8 cellular contexts compared by ENCODE assay signal in genomic region chr1:24724345-24725208, GRCh38. TPM values are rescaled to one million over a fixed set of nuclear protein-coding genes. Genes with fewer than 3 reads are reported as not detected.
DNase-seq lines count a peak whose midpoint lies in the region; ATAC-seq and TF ChIP-seq lines count a peak whose summit lies in the region.

No MANE protein-coding gene starts in this region.

- 72% methylated on average over 9 of the region's 13 CpGs for WGBS in suprapubic skin

- peaks cover 2% of the 10 kb centered on the region for H3K36me3 Mint-ChIP-seq in T-helper 17 cell (ENCODE audit: low read depth)

- TF ChIP-seq POLR2A in suprapubic skin (IDR thresholded peaks at IDR 0.05) = no peak

- H3K36me3 ChIP-seq in HUES48 (ENCODE audit: control insufficient read depth, insufficient read depth, low read length) (no peaks in the 10 kb centered on the region), suprapubic skin (no peaks in the 10 kb centered on the region)

- no peaks in the 10 kb centered on the region for H3K27me3 ChIP-seq in HUES48 (ENCODE audit: control insufficient read depth, insufficient read depth, low read length)
- no peaks in the 10 kb centered on the region for H3K27me3 ChIP-seq in suprapubic skin

- DNase-seq in amniotic epithelial cell (ENCODE audit: low read depth) (peak; percentile 85), iPS-NIHi7 (ENCODE audit: extremely low spot score) (peak; percentile 80), suprapubic skin (ENCODE audit: low spot score in 2 of 2) (no peak), Kasumi-1 (lab: John Stamatoyannopoulos, UW) (no peak), T-helper 17 cell (no peak)

- no peaks in the 10 kb centered on the region for H3K9me3 ChIP-seq in HUES48 (ENCODE audit: control insufficient read depth, insufficient read depth, low read length)
- H3K9me3 ChIP-seq in suprapubic skin = no peaks in the 10 kb centered on the region
- H3K9me3 ChIP-seq in T-helper 17 cell (ENCODE audit: control insufficient read depth, low read length, poor library complexity, severe bottlenecking) = no peaks in the 10 kb centered on the region

- no peak for TF ChIP-seq CTCF in suprapubic skin (IDR thresholded peaks at IDR 0.05)

- no peak overlapping the region for H3K27ac Mint-ChIP-seq in T-helper 17 cell

- no peak for TF ChIP-seq EP300 in suprapubic skin (IDR thresholded peaks at IDR 0.05)

- H3K4me1 ChIP-seq in HUES48 (ENCODE audit: control insufficient read depth, insufficient read depth, low read length) (peaks cover 26% of the 10 kb centered on the region), suprapubic skin (peaks cover 23% of the 10 kb centered on the region)

- peaks cover 5% of the 10 kb centered on the region for H3K4me1 Mint-ChIP-seq in T-helper 17 cell

- no peaks in the 10 kb centered on the region for H3K27me3 Mint-ChIP-seq in T-helper 17 cell

- ATAC-seq in GM18502 (IDR thresholded peaks at IDR 0.05; ENCODE audit: poor library complexity, unreplicated experiment) (no peak), T-helper 17 cell (no peak), HG03354 (IDR thresholded peaks at IDR 0.05; ENCODE audit: poor library complexity, severe bottlenecking, unreplicated experiment) (no peak)

- H3K27ac ChIP-seq in HUES48 (ENCODE audit: low read depth, low read length) (peak overlapping the region; percentile 93), suprapubic skin (peak overlapping the region; percentile 23)

- H3K4me3 Mint-ChIP-seq in T-helper 17 cell = no peak overlapping the region

- no peak overlapping the region for H3K9ac ChIP-seq in HUES48 (ENCODE audit: low read depth, low read length)

- no peak overlapping the region for H3K4me3 ChIP-seq in HUES48 (ENCODE audit: low read depth, low read length)
- no peak overlapping the region for H3K4me3 ChIP-seq in suprapubic skin

RNA-seq across cellular contexts. Expression of gene CLIC4, which starts 20.7 kb away (rescaled TPM):
- total RNA-seq in suprapubic skin (10 to 100 TPM; 50.1 to 76.3 (median 71.4) TPM), T-helper 17 cell (1 to 10 TPM; 3.9 to 9.9 TPM)

Comparison
In these comparisons a context has a peak if more than half of its experiments do, and no peak if none do; other contexts are left out.
1. DNase-seq: peak in amniotic epithelial cell (single experiment) and iPS-NIHi7 (single experiment); none in suprapubic skin (0 of 2), Kasumi-1 (0 of 2) and T-helper 17 cell (0 of 3).
2. RNA of gene CLIC4, which starts 20.7 kb away (total RNA-seq): 50.1 to 76.3 TPM in suprapubic skin; 3.9 to 9.9 TPM in T-helper 17 cell; every median in the first group is over 4 times any median in the second.